Comparison of ENCODE assay signal across 1 cellular context in genomic region chr20:35479798-35480197, GRCh38.
TF ChIP-seq lines count a peak whose summit lies in the region.

No MANE protein-coding gene starts in this region.

TF ChIP-seq in HCT116, 20 proteins besides CTCF, POLR2A, EP300 and RAD21:
- TF ChIP-seq CEBPB (IDR thresholded peaks at IDR 0.05; ENCODE audit: low read depth): no peak
- no peak for TF ChIP-seq ZNF274 (IDR thresholded peaks at IDR 0.05; ENCODE audit: low read depth, low read length)
- TF ChIP-seq, protein P1, sequence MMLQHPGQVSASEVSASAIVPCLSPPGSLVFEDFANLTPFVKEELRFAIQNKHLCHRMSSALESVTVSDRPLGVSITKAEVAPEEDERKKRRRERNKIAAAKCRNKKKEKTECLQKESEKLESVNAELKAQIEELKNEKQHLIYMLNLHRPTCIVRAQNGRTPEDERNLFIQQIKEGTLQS (IDR thresholded peaks at IDR 0.05): no peak
- no peak for TF ChIP-seq CBX3 (IDR thresholded peaks at IDR 0.05; ENCODE audit: low read depth)
- TF ChIP-seq POLR2AphosphoS5 (IDR thresholded peaks at IDR 0.05; ENCODE audit: low read depth, low read length): no peak
- TF ChIP-seq SRF (IDR thresholded peaks at IDR 0.05; ENCODE audit: low read depth): no peak
- no peak for TF ChIP-seq EZH2phosphoT487 (IDR thresholded peaks at IDR 0.05; ENCODE audit: borderline replicate concordance)
- no peak for TF ChIP-seq TCF7L2 (IDR thresholded peaks at IDR 0.05; ENCODE audit: borderline replicate concordance, extremely low read depth, insufficient read depth, insufficient read length)
- no peak for TF ChIP-seq FOSL1 (IDR thresholded peaks at IDR 0.05; ENCODE audit: low read depth)
- TF ChIP-seq SP1 (IDR thresholded peaks at IDR 0.05; ENCODE audit: low read depth): no peak
- TF ChIP-seq, protein P2, sequence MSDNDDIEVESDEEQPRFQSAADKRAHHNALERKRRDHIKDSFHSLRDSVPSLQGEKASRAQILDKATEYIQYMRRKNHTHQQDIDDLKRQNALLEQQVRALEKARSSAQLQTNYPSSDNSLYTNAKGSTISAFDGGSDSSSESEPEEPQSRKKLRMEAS (IDR thresholded peaks at IDR 0.05): no peak
- TF ChIP-seq YY1 (IDR thresholded peaks at IDR 0.05; ENCODE audit: extremely low read depth, insufficient replicate concordance, low read depth, low read length): no peak
- no peak for TF ChIP-seq SIN3A (IDR thresholded peaks at IDR 0.05; ENCODE audit: low read depth)
- no peak for TF ChIP-seq REST (IDR thresholded peaks at IDR 0.05; ENCODE audit: low read depth)
TF ChIP-seq in HCT116: peak in this region for 0.
